In the genomic region with DNA sequence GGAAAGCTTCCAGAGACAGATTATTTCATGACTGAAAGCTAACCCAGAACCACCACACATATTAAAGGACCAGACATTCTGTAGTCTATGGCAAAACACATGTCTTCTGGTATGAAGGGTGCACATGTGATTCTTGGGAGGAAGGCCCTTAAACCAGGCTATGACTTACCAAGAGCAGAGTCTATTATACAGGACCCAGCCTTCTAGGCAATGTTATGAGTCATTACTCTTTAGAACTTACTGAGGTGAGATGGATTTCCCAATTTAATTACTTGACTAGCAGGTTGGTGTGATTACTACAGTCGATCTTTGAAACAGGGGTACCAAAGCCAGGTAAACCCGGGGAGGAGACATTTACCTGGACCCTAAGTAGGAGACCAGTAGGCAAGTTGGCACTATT, we compare ENCODE assay signal across 21 cellular contexts.
"Had no signal": no experiment of that assay in that cellular context is flagged by ENCODE, and none has a peak within 500 bp of the region (broad histone marks: within the 10 kb centered on the region; RNA-seq: fewer than 3 reads in every experiment).

No MANE protein-coding gene starts in this region.

- H3K27ac ChIP-seq: colonic mucosa, gastrocnemius medialis, lower lobe of right lung, neutrophil, pancreas, right lobe of liver, thoracic aorta, tibial nerve, upper lobe of left lung had no signal

- DNase-seq: colonic mucosa; effector CD8-positive, alpha-beta T cell; endodermal cell; erythroblast; gastrocnemius medialis; head of caudate nucleus; left ventricle myocardium superior; lower lobe of right lung; mucosa of descending colon; naive B cell; pancreas; right lobe of liver; small intestine; stimulated activated CD4-positive, alpha-beta T cell treated with anti-CD3 and anti-CD28 coated beads, Interleukin-15, amount 100 ng/mL, for 24 hours; stimulated activated CD4-positive, alpha-beta T cell treated with anti-CD3 and anti-CD28 coated beads, Interleukin-2, amount 100 ng/mL, for 48 hours; stimulated activated naive B cell treated with anti-CD40 and anti-IgM and Interleukin-4, amounts not matched to agents 10 μg/mL and 1 μg/mL and 100 μg/mL, for 72 hours; upper lobe of left lung had no signal

- H3K36me3 ChIP-seq: colonic mucosa, gastrocnemius medialis, lower lobe of right lung, neutrophil, pancreas, right lobe of liver, thoracic aorta, tibial nerve, upper lobe of left lung had no signal

- H3K9me3 ChIP-seq: colonic mucosa, gastrocnemius medialis, lower lobe of right lung, mucosa of descending colon, neutrophil, pancreas, right lobe of liver, thoracic aorta, tibial nerve, upper lobe of left lung had no signal

- ATAC-seq: gastrocnemius medialis; left ventricle myocardium superior; lower lobe of right lung; mucosa of descending colon; natural killer cell treated with Interleukin-12 subunit alpha and Interleukin-12 subunit beta and Interleukin-15 and Interleukin-18, amount 100 ng/mL, for 72 hours; pancreas; right lobe of liver; stimulated activated naive B cell treated with anti-CD40 and anti-IgM and Interleukin-4, amounts not matched to agents 10 μg/mL and 1 μg/mL and 100 μg/mL, for 72 hours had no signal

- H3K4me1 ChIP-seq: colonic mucosa, gastrocnemius medialis, lower lobe of right lung, pancreas, right lobe of liver, tibial nerve, upper lobe of left lung had no signal

- H3K4me3 ChIP-seq: colonic mucosa, gastrocnemius medialis, lower lobe of right lung, mucosa of descending colon, pancreas, right lobe of liver, thoracic aorta, tibial nerve, upper lobe of left lung had no signal

- H3K27me3 ChIP-seq: colonic mucosa, gastrocnemius medialis, neutrophil, pancreas, tibial nerve, upper lobe of left lung had no signal
